ENCODE assay signal across 1 cellular context in genomic region chr5:154677921-154678320, GRCh38.
A peak's percentile ranks its signal among the peaks of the same experiment; 100 is the strongest.
TF ChIP-seq lines count a peak whose summit lies in the region.

No MANE protein-coding gene starts in this region.

TF ChIP-seq in K562, 482 proteins besides CTCF, POLR2A, EP300 and RAD21:
- TF ChIP-seq ZNF184 (CRISPR knock-in tag; IDR thresholded peaks at IDR 0.05) = no peak
- no peak for TF ChIP-seq ZNF57 (CRISPR knock-in tag; IDR thresholded peaks at IDR 0.05)
- no peak for TF ChIP-seq STAT6 (CRISPR knock-in tag; IDR thresholded peaks at IDR 0.05)
- TF ChIP-seq ARID1B (IDR thresholded peaks at IDR 0.05) = no peak
- no peak for TF ChIP-seq MEF2D (tag; conservative IDR thresholded peaks at IDR 0.05; ENCODE audit: low read depth)
- peak; percentile 76 for TF ChIP-seq CEBPB (tag; IDR thresholded peaks at IDR 0.05)
- TF ChIP-seq DEAF1 (CRISPR knock-in tag; IDR thresholded peaks at IDR 0.05) = no peak
- no peak for TF ChIP-seq ARID3B (CRISPR knock-in tag; IDR thresholded peaks at IDR 0.05; ENCODE audit: borderline replicate concordance)
- no peak for TF ChIP-seq MYNN (IDR thresholded peaks at IDR 0.05)
- no peak for TF ChIP-seq MYNN (CRISPR knock-in tag; IDR thresholded peaks at IDR 0.05)
- peak; percentile 40; the same call in 1 of the 2 replicates for TF ChIP-seq MEF2A (IDR thresholded peaks at IDR 0.05; ENCODE audit: control insufficient read depth, low read depth, low read length)
- TF ChIP-seq SIX5 (IDR thresholded peaks at IDR 0.05; ENCODE audit: borderline replicate concordance in 1 of 2, insufficient read depth in 1 of 2, low read depth in 1 of 2, low read length in 2 of 2) = no peak
